In the genomic region with DNA sequence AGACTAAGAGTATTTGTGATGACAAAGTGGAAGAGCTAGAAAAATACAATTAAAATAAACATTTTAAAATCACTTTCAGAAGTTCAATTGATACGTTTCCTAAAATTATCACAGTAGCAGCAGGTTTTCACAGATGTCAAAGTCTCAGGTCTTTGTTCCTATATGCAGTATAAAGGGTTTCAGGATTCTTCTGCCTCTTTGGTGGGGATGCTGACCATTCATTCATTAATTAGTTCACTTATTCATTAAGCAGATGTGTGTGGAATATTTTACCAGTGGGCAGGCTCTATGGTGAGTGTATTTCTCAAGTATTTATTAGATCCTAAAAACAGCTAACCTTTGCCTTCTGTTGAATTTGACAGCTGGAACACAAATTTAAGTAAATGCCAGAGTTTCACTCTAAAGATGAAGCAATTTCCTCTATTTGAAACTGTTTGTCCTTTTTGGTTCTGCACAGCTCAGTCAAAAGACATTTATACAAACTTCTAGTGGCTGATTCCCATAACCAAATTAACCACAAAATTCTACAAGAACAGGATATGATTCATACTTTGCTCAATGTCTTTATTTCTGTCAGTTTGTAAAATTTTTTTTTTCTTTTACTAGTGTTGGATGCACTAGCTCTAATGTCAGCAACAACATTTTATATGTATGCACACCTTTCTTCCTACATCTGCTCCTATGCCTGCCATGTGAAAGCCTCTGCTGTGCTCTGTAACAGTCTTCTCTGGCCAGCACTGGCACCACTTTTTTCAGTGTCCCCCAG, we compare ENCODE assay signal across 8 cellular contexts.
DNase-seq lines count a peak whose midpoint lies in the region; ATAC-seq and TF ChIP-seq lines count a peak whose summit lies in the region.

No MANE protein-coding gene starts in this region.

- CTCF ChIA-PET in mammary epithelial cell (lab: Charles Lee; ENCODE audit: low non-redundant PET), result interaction anchor here (0.6 kb wide), 1 partner anchor 29 kb away, joined by 3 read pairs; no protein-coding TSS in a partner anchor
- CTCF ChIA-PET in CD8-positive, alpha-beta T cell (lab: Charles Lee), result no interaction called here

- POLR2A ChIA-PET in CD8-positive, alpha-beta T cell (lab: Charles Lee), result no interaction called here

- peaks cover 9% of the 10 kb centered on the region for H3F3A ChIP-seq in MM.1S (ENCODE audit: insufficient read depth, low read length)

- H3K9ac ChIP-seq in MM.1S (ENCODE audit: low read length) (no peak overlapping the region), mammary epithelial cell (ENCODE audit: insufficient read depth, low read length) (no peak overlapping the region)

- H3K4me3 ChIP-seq in MM.1S (ENCODE audit: low read length), result no peak overlapping the region
- H3K4me3 ChIP-seq in mammary epithelial cell (replicated peaks in 1 of 3; ENCODE audit: insufficient read depth in 1 of 3, low read depth in 2 of 3, low read length in 3 of 3), result no peak overlapping the region
- no peak overlapping the region for H3K4me3 ChIP-seq in CD8-positive, alpha-beta T cell (ENCODE audit: low read depth, low read length)

- DNase-seq in MM.1S, result peak; percentile 72
- DNase-seq in mammary epithelial cell, result peak; percentile 88
- no peak for DNase-seq in sciatic nerve (ENCODE audit: low spot score)
- DNase-seq in NCI-H748 (lab: John Stamatoyannopoulos, UW; ENCODE audit: unreplicated experiment), result no peak
- DNase-seq in CD8-positive, alpha-beta T cell, result no peak
- DNase-seq in NK-92 (lab: John Stamatoyannopoulos, UW; ENCODE audit: unreplicated experiment), result no peak

- H3K27ac ChIP-seq in MM.1S (ENCODE audit: low read length) (peak overlapping the region; percentile 43; the same call in 1 of the 2 replicates), mammary epithelial cell (ENCODE audit: insufficient read depth, low read depth, low read length) (peak overlapping the region; percentile 76)
- no peak overlapping the region for H3K27ac ChIP-seq in CD8-positive, alpha-beta T cell (ENCODE audit: low read depth, low read length)

- H2AFZ ChIP-seq in MM.1S (ENCODE audit: low read length) (no peak overlapping the region), mammary epithelial cell (ENCODE audit: low read depth, low read length) (peak overlapping the region; percentile 49)

- peak; percentile 66 for ATAC-seq in GM18868 (IDR thresholded peaks at IDR 0.05; ENCODE audit: unreplicated experiment)
- peak; percentile 87 for ATAC-seq in sciatic nerve
- no peak for ATAC-seq in GM18520 (IDR thresholded peaks at IDR 0.05; ENCODE audit: unreplicated experiment)
- ATAC-seq in CD8-positive, alpha-beta T cell, result no peak

- H3K9me3 ChIP-seq in MM.1S (replicated peaks; ENCODE audit: insufficient read depth, low read length) (no peaks in the 10 kb centered on the region), mammary epithelial cell (replicated peaks; ENCODE audit: insufficient read depth, low read length) (no peaks in the 10 kb centered on the region)
- H3K9me3 ChIP-seq in CD8-positive, alpha-beta T cell (ENCODE audit: low read length), result no peaks in the 10 kb centered on the region

- no peaks in the 10 kb centered on the region for H3K36me3 Mint-ChIP-seq in CD8-positive, alpha-beta T cell

- peak overlapping the region; percentile 41 for H3K4me2 ChIP-seq in MM.1S (ENCODE audit: low read depth, low read length)
- H3K4me2 ChIP-seq in mammary epithelial cell (ENCODE audit: insufficient read depth, low read depth, low read length), result peak overlapping the region; percentile 65

- H3K4me3 Mint-ChIP-seq in CD8-positive, alpha-beta T cell, result no peak overlapping the region

- in situ Hi-C loops in mammary epithelial cell (cut with MboI; ENCODE audit: low sequenced_read_pairs in 2 of 2), result no loop called here

- 79% methylated on average over 1 of the region's 1 CpG for WGBS in mammary epithelial cell (ENCODE audit: low coverage, missing lambda C conversion rate)

- H3K9me3 Mint-ChIP-seq in CD8-positive, alpha-beta T cell, result no peaks in the 10 kb centered on the region

- no peaks in the 10 kb centered on the region for H3K4me1 Mint-ChIP-seq in CD8-positive, alpha-beta T cell (ENCODE audit: low read depth)

- H3K36me3 ChIP-seq in MM.1S (replicated peaks; ENCODE audit: insufficient read depth, low read length) (no peaks in the 10 kb centered on the region), mammary epithelial cell (ENCODE audit: insufficient read depth, low read length) (no peaks in the 10 kb centered on the region)
- H3K36me3 ChIP-seq in CD8-positive, alpha-beta T cell (ENCODE audit: insufficient read depth, low read length), result no peaks in the 10 kb centered on the region

- H3K9me2 ChIP-seq in MM.1S (replicated peaks; ENCODE audit: insufficient read depth, low read length), result no peaks in the 10 kb centered on the region

- H3K4me1 ChIP-seq in MM.1S (ENCODE audit: low read length), result peaks cover 23% of the 10 kb centered on the region
- H3K4me1 ChIP-seq in mammary epithelial cell (ENCODE audit: insufficient read depth, low read length), result peaks cover 30% of the 10 kb centered on the region
- H3K4me1 ChIP-seq in CD8-positive, alpha-beta T cell (ENCODE audit: insufficient read depth, low read length), result no peaks in the 10 kb centered on the region

- TF ChIP-seq CTCF in MM.1S (IDR thresholded peaks at IDR 0.05; ENCODE audit: low read length) (no peak), mammary epithelial cell (conservative IDR thresholded peaks at IDR 0.05 in 1 of 2, IDR thresholded peaks at IDR 0.05 in 1 of 2; ENCODE audit: extremely low read depth in 1 of 2, insufficient read depth in 1 of 2, low read depth in 1 of 2, low read length in 2 of 2) (no peak)
- no peak for TF ChIP-seq CTCF in CD8-positive, alpha-beta T cell (IDR thresholded peaks at IDR 0.05)

- H3K27me3 ChIP-seq in MM.1S (replicated peaks; ENCODE audit: insufficient read depth, low read length) (no peaks in the 10 kb centered on the region), mammary epithelial cell (ENCODE audit: insufficient read depth, low read length) (no peaks in the 10 kb centered on the region)
- H3K27me3 ChIP-seq in CD8-positive, alpha-beta T cell (ENCODE audit: insufficient read depth, low read length), result no peaks in the 10 kb centered on the region

- H3K79me2 ChIP-seq in MM.1S (ENCODE audit: low read length) (no peaks in the 10 kb centered on the region), mammary epithelial cell (ENCODE audit: insufficient read depth, low read length) (no peaks in the 10 kb centered on the region)

- intact Hi-C loops in mammary epithelial cell (cut with micrococcal nuclease), result loop anchor here (5.0 kb wide), 2 partner anchors 59 to 1774 kb away; a partner anchor contains a TSS
- intact Hi-C loops in sciatic nerve (cut with DNase I), result no loop called here
- intact Hi-C loops in CD8-positive, alpha-beta T cell (cut with DNase I, micrococcal nuclease), result no loop called here

- no peak overlapping the region for H3K27ac Mint-ChIP-seq in CD8-positive, alpha-beta T cell

- dilution Hi-C loops in mammary epithelial cell (cut with HindIII; ENCODE audit: low sequenced_read_pairs), result no loop called here

- no TSS peak for BruUV-seq in mammary epithelial cell (replicated peaks; lab: Mats Ljungman, UMichigan)

- H4K20me1 ChIP-seq in MM.1S (ENCODE audit: insufficient read depth, low read length), result no peaks in the 10 kb centered on the region
- H4K20me1 ChIP-seq in mammary epithelial cell (ENCODE audit: insufficient read depth, low read length), result no peaks in the 10 kb centered on the region

- no peaks in the 10 kb centered on the region for H3K27me3 Mint-ChIP-seq in CD8-positive, alpha-beta T cell (ENCODE audit: low read depth)

Comparison
In these comparisons a context has a peak if more than half of its experiments do, and no peak if none do; other contexts are left out.
1. ATAC-seq: peak in GM18868 (single experiment) and sciatic nerve (single experiment); none in GM18520 (single experiment) and CD8-positive, alpha-beta T cell (single experiment).
2. DNase-seq: peak in MM.1S (single experiment) and mammary epithelial cell (single experiment); none in sciatic nerve (single experiment), NCI-H748 (single experiment), CD8-positive, alpha-beta T cell (0 of 7) and NK-92 (single experiment).